Comparison of ENCODE assay signal across 1 cellular context in genomic region chr3:13264468-13264795, GRCh38.
A peak's percentile ranks its signal among the peaks of the same experiment; 100 is the strongest.
TF ChIP-seq lines count a peak whose summit lies in the region.

No MANE protein-coding gene starts in this region.

TF ChIP-seq in HepG2, 621 proteins besides CTCF, POLR2A, EP300 and RAD21 (continued from another document):
- TF ChIP-seq, protein P1, sequence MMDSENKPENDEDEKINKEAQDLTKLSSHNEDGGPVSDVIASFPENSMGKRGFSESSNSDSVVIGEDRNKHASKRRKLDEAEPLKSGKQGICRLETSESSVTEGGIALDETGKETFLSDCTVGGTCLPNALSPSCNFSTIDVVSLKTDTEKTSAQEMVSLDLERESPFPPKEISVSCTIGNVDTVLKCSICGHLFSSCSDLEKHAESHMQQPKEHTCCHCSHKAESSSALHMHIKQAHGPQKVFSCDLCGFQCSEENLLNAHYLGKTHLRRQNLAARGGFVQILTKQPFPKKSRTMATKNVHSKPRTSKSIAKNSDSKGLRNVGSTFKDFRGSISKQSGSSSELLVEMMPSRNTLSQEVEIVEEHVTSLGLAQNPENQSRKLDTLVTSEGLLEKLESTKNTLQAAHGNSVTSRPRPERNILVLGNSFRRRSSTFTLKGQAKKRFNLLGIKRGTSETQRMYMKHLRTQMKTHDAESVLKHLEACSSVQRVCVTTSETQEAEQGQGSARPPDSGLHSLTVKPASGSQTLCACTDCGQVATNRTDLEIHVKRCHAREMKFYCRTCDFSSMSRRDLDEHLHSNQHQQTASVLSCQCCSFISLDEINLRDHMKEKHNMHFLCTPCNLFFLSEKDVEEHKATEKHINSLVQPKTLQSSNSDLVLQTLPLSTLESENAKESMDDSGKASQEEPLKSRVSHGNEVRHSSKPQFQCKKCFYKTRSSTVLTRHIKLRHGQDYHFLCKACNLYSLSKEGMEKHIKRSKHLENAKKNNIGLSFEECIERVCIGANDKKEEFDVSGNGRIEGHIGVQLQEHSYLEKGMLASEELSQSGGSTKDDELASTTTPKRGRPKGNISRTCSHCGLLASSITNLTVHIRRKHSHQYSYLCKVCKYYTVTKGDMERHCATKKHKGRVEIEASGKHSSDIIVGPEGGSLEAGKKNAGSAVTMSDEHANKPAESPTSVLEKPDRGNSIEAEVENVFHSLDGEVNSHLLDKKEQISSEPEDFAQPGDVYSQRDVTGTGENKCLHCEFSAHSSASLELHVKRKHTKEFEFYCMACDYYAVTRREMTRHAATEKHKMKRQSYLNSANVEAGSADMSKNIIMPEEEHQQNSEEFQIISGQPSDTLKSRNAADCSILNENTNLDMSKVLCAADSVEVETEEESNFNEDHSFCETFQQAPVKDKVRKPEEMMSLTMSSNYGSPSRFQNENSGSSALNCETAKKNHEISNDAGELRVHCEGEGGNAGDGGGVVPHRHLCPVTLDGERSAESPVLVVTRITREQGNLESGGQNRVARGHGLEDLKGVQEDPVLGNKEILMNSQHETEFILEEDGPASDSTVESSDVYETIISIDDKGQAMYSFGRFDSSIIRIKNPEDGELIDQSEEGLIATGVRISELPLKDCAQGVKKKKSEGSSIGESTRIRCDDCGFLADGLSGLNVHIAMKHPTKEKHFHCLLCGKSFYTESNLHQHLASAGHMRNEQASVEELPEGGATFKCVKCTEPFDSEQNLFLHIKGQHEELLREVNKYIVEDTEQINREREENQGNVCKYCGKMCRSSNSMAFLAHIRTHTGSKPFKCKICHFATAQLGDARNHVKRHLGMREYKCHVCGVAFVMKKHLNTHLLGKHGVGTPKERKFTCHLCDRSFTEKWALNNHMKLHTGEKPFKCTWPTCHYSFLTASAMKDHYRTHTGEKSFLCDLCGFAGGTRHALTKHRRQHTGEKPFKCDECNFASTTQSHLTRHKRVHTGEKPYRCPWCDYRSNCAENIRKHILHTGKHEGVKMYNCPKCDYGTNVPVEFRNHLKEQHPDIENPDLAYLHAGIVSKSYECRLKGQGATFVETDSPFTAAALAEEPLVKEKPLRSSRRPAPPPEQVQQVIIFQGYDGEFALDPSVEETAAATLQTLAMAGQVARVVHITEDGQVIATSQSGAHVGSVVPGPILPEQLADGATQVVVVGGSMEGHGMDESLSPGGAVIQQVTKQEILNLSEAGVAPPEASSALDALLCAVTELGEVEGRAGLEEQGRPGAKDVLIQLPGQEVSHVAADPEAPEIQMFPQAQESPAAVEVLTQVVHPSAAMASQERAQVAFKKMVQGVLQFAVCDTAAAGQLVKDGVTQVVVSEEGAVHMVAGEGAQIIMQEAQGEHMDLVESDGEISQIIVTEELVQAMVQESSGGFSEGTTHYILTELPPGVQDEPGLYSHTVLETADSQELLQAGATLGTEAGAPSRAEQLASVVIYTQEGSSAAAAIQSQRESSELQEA (CRISPR knock-in tag; IDR thresholded peaks at IDR 0.05; ENCODE audit: not compliant biosample characterization) = no peak
- no peak for TF ChIP-seq ZFAT (CRISPR knock-in tag; conservative IDR thresholded peaks at IDR 0.05)
- no peak for TF ChIP-seq NFKB2 (CRISPR knock-in tag; IDR thresholded peaks at IDR 0.05; ENCODE audit: borderline replicate concordance)
- TF ChIP-seq ATF7 (IDR thresholded peaks at IDR 0.05) = no peak
- no peak for TF ChIP-seq ATF7 (CRISPR knock-in tag; IDR thresholded peaks at IDR 0.05)
- no peak for TF ChIP-seq ZFP90 (CRISPR knock-in tag; IDR thresholded peaks at IDR 0.05; ENCODE audit: borderline replicate concordance)
- no peak for TF ChIP-seq ZMAT3 (CRISPR knock-in tag; conservative IDR thresholded peaks at IDR 0.05)
- TF ChIP-seq RFX5 (IDR thresholded peaks at IDR 0.05; ENCODE audit: low read depth, low read length) = no peak
- peak; percentile 11; the same call in 1 of the 2 replicates for TF ChIP-seq ZBTB7A (CRISPR knock-in tag; IDR thresholded peaks at IDR 0.05)
- no peak for TF ChIP-seq PREB (CRISPR knock-in tag; IDR thresholded peaks at IDR 0.05)
- TF ChIP-seq SNAPC4 (CRISPR knock-in tag; IDR thresholded peaks at IDR 0.05) = no peak
- peak; percentile 77; the same call in 1 of the 2 replicates for TF ChIP-seq CAMTA2 (CRISPR knock-in tag; IDR thresholded peaks at IDR 0.05; ENCODE audit: borderline replicate concordance)
- peak; percentile 22; the same call in 1 of the 2 replicates for TF ChIP-seq KDM5B (CRISPR knock-in tag; IDR thresholded peaks at IDR 0.05; ENCODE audit: borderline replicate concordance)
- TF ChIP-seq ZNF543 (CRISPR knock-in tag; IDR thresholded peaks at IDR 0.05) = no peak
- TF ChIP-seq ZBTB38 (CRISPR knock-in tag; IDR thresholded peaks at IDR 0.05) = 0 out of 2 replicates have a peak, but pooled peaks have one; percentile 18
- 0 out of 2 replicates have a peak, but pooled peaks have one; percentile 51 for TF ChIP-seq ZNF430 (CRISPR knock-in tag; IDR thresholded peaks at IDR 0.05)
- TF ChIP-seq MIER3 (CRISPR knock-in tag; IDR thresholded peaks at IDR 0.05; ENCODE audit: borderline replicate concordance) = no peak
- TF ChIP-seq, protein P2, sequence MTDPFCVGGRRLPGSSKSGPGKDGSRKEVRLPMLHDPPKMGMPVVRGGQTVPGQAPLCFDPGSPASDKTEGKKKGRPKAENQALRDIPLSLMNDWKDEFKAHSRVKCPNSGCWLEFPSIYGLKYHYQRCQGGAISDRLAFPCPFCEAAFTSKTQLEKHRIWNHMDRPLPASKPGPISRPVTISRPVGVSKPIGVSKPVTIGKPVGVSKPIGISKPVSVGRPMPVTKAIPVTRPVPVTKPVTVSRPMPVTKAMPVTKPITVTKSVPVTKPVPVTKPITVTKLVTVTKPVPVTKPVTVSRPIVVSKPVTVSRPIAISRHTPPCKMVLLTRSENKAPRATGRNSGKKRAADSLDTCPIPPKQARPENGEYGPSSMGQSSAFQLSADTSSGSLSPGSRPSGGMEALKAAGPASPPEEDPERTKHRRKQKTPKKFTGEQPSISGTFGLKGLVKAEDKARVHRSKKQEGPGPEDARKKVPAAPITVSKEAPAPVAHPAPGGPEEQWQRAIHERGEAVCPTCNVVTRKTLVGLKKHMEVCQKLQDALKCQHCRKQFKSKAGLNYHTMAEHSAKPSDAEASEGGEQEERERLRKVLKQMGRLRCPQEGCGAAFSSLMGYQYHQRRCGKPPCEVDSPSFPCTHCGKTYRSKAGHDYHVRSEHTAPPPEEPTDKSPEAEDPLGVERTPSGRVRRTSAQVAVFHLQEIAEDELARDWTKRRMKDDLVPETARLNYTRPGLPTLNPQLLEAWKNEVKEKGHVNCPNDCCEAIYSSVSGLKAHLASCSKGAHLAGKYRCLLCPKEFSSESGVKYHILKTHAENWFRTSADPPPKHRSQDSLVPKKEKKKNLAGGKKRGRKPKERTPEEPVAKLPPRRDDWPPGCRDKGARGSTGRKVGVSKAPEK (CRISPR knock-in tag; IDR thresholded peaks at IDR 0.05; ENCODE audit: borderline replicate concordance) = no peak
- TF ChIP-seq NFIB (CRISPR knock-in tag; IDR thresholded peaks at IDR 0.05; ENCODE audit: borderline replicate concordance) = no peak
- TF ChIP-seq ZNF530 (CRISPR knock-in tag; IDR thresholded peaks at IDR 0.05; ENCODE audit: low read depth) = no peak
- TF ChIP-seq ZBTB25 (CRISPR knock-in tag; IDR thresholded peaks at IDR 0.05) = no peak
- TF ChIP-seq, protein P3, sequence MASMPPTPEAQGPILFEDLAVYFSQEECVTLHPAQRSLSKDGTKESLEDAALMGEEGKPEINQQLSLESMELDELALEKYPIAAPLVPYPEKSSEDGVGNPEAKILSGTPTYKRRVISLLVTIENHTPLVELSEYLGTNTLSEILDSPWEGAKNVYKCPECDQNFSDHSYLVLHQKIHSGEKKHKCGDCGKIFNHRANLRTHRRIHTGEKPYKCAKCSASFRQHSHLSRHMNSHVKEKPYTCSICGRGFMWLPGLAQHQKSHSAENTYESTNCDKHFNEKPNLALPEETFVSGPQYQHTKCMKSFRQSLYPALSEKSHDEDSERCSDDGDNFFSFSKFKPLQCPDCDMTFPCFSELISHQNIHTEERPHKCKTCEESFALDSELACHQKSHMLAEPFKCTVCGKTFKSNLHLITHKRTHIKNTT (CRISPR knock-in tag; IDR thresholded peaks at IDR 0.05) = no peak
- 0 out of 2 replicates have a peak, but pooled peaks have one; percentile 20 for TF ChIP-seq TIGD3 (CRISPR knock-in tag; IDR thresholded peaks at IDR 0.05; ENCODE audit: borderline replicate concordance)
- TF ChIP-seq EED (CRISPR knock-in tag; IDR thresholded peaks at IDR 0.05) = no peak
- peak; percentile 12; the same call in 1 of the 2 replicates for TF ChIP-seq PHF8 (CRISPR knock-in tag; IDR thresholded peaks at IDR 0.05)
- TF ChIP-seq JARID2 (CRISPR knock-in tag; IDR thresholded peaks at IDR 0.05; ENCODE audit: insufficient replicate concordance) = no peak
- TF ChIP-seq MED1 (CRISPR knock-in tag; IDR thresholded peaks at IDR 0.05) = no peak
